In the genomic region with DNA sequence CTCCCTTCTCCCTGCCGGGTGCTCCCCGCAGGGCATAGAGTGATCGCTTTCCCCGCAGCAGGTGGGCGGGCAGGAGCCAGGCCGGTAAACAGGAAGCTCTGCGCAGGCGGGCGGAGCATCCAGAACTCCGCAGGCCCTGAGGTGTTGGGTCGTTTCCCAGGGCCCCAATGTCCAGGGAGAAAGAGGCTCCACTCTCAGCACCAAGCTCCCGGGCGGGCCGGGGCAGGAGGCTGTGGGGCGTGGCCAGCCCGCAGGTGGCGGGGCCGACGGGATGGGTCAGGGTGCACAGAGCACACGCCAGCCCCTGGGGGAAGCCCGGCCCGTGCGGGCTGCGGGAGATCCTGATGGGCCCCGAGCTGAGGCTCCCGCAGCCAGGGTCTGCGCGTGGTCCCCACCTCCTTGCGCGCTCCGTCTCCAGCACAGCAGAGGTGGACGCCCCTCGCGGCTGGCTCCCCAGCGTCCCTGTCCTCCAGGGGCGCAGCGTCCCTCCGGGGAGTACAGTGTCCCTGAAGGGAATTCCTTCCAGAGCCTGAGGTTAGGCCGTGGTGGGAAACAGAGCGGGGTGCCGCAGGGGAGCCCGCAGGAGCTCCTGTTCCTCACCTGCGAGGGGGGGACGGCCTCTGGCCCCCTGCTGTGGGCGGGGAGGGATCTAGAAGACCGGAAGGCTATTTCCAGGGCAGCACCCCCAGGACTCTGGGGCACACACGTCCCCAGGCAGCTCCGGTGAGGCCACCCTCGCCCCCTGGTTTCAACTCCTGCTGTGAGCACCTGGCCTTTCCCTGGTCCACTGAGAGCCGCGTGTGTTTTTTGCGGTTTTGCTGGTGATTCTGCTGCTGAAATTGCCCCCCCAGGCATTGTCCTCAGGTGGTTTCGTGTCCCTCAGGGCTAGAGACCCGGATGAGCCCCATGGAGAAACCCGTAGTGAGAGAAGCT, we compare ENCODE assay signal across 8 cellular contexts. TPM values are rescaled to one million over a fixed set of nuclear protein-coding genes. Genes with fewer than 3 reads are reported as not detected.
DNase-seq lines count a peak whose midpoint lies in the region; ATAC-seq, FAIRE-seq and TF ChIP-seq lines count a peak whose summit lies in the region.

No MANE protein-coding gene starts in this region.

- TF ChIP-seq POLR2A in transverse colon (IDR thresholded peaks at IDR 0.05), result no peak

- H3K4me1 ChIP-seq in heart right ventricle (peaks cover 3 to 51% (median 24%) of the 10 kb centered on the region in 9 donors), transverse colon (peaks cover 14 to 32% (median 25%) of the 10 kb centered on the region in 4 donors)

- intact Hi-C loops in heart right ventricle (cut with DNase I), result no loop called here
- intact Hi-C loops in Right ventricle myocardium inferior (cut with DNase I), result no loop called here
- intact Hi-C loops in transverse colon (cut with DNase I; ENCODE audit: low total_unique reads), result no loop called here

- peaks cover 0 to 21% (median 6%) of the 10 kb centered on the region in 9 donors for H3K36me3 ChIP-seq in heart right ventricle
- H3K36me3 ChIP-seq in transverse colon, result no peaks in the 10 kb centered on the region

- DNase-seq in heart right ventricle, result no peak
- DNase-seq in Right ventricle myocardium inferior (ENCODE audit: missing footprints), result no peak
- DNase-seq in activated naive CD4-positive, alpha-beta T cell treated with anti-CD3 and anti-CD28 coated beads, Interleukin-2, amount 10 ng/mL, durations not matched to agents 7 days and 5 days, result peak; percentile 71
- no peak for DNase-seq in left lobe of liver (ENCODE audit: low spot score)
- DNase-seq in transverse colon, result peak; percentile 54
- no peak for DNase-seq in NCI-H187 (lab: John Stamatoyannopoulos, UW)
- no peak for DNase-seq in Ammon's horn (ENCODE audit: low spot score)
- no peak for DNase-seq in urothelium cell line (ENCODE audit: low spot score)

- H3K36me3 Mint-ChIP-seq in activated naive CD4-positive, alpha-beta T cell treated with anti-CD3 and anti-CD28 coated beads, Interleukin-2, amount 10 ng/mL, durations not matched to agents 7 days and 5 days, result peaks cover 19% of the 10 kb centered on the region

- H3K27ac Mint-ChIP-seq in activated naive CD4-positive, alpha-beta T cell treated with anti-CD3 and anti-CD28 coated beads, Interleukin-2, amount 10 ng/mL, durations not matched to agents 7 days and 5 days, result peak overlapping the region; percentile 84

- peak overlapping the region in 8 of 10 donors; percentile 22 to 58 (median 42) for H3K27ac ChIP-seq in heart right ventricle
- H3K27ac ChIP-seq in transverse colon, result peak overlapping the region; percentile 42 to 61 (median 51)

- no peak for TF ChIP-seq CTCF in heart right ventricle (IDR thresholded peaks at IDR 0.05)
- TF ChIP-seq CTCF in transverse colon (IDR thresholded peaks at IDR 0.05), result no peak

- H3K4me3 Mint-ChIP-seq in activated naive CD4-positive, alpha-beta T cell treated with anti-CD3 and anti-CD28 coated beads, Interleukin-2, amount 10 ng/mL, durations not matched to agents 7 days and 5 days, result peak overlapping the region; percentile 69

- peaks cover 16% of the 10 kb centered on the region for H3K9me3 Mint-ChIP-seq in activated naive CD4-positive, alpha-beta T cell treated with anti-CD3 and anti-CD28 coated beads, Interleukin-2, amount 10 ng/mL, durations not matched to agents 7 days and 5 days

- H3K4me1 Mint-ChIP-seq in activated naive CD4-positive, alpha-beta T cell treated with anti-CD3 and anti-CD28 coated beads, Interleukin-2, amount 10 ng/mL, durations not matched to agents 7 days and 5 days, result peaks cover 45% of the 10 kb centered on the region

- H3K4me3 ChIP-seq in heart right ventricle, result peak overlapping the region in 5 of 10 donors; percentile 8 to 35 (median 24)
- peak overlapping the region in 3 of 4 donors; percentile 18 to 40 (median 25) for H3K4me3 ChIP-seq in transverse colon

- H3K27me3 ChIP-seq in heart right ventricle (no peaks in the 10 kb centered on the region), transverse colon (no peaks in the 10 kb centered on the region)

- FAIRE-seq in urothelium cell line (lab: Jason Lieb, UNC), result no peak

- CTCF ChIA-PET in activated naive CD4-positive, alpha-beta T cell treated with anti-CD3 and anti-CD28 coated beads, Interleukin-2, amount 10 ng/mL, durations not matched to agents 7 days and 5 days (lab: Charles Lee), result no interaction called here

- 48 to 55% methylated on average over 53 to 55 of the region's 55 CpGs for WGBS in heart right ventricle, 2 donors
- WGBS in transverse colon (ENCODE audit: low coverage in 1 of 2), 2 donors, result 51% methylated on average over 20 of the region's 55 CpGs; no CpG with 5 or more reads in 1 of the 2 donors

- TF ChIP-seq EP300 in transverse colon (IDR thresholded peaks at IDR 0.05; ENCODE audit: low read depth), result no peak

- ATAC-seq in heart right ventricle (peak in 3 of 8 donors; percentile 6 to 23 (median 9)), Right ventricle myocardium inferior (no peak), left lobe of liver (peak; percentile 77)

- H3K27me3 Mint-ChIP-seq in activated naive CD4-positive, alpha-beta T cell treated with anti-CD3 and anti-CD28 coated beads, Interleukin-2, amount 10 ng/mL, durations not matched to agents 7 days and 5 days, result peaks cover 4% of the 10 kb centered on the region

- in situ Hi-C loops in transverse colon (cut with MboI; ENCODE audit: low pct_ligation_motif_present in 1 of 4, low pct_unique_long_range_greater_than_20kb in 1 of 4, low sequenced_read_pairs in 3 of 4), result no loop called here

- H3K9me3 ChIP-seq in heart right ventricle (peaks cover 0 to 24% (median 5%) of the 10 kb centered on the region in 11 donors), transverse colon (no peaks in the 10 kb centered on the region)

RNA-seq across cellular contexts. Expression of gene PIP5K1C, which starts 12.2 kb away (rescaled TPM):
- 10 to 100 TPM; 28.2 to 46.6 (median 36.3) TPM for total RNA-seq in heart right ventricle
- polyA plus RNA-seq in heart right ventricle, result 10 to 100 TPM; 18.3 to 18.9 TPM
- 34.7 TPM for total RNA-seq in Right ventricle myocardium inferior
- 7.5 TPM for total RNA-seq in left lobe of liver
- total RNA-seq in transverse colon, result 10 to 100 TPM; 25.4 to 91.1 (median 36.4) TPM

RNA-seq across cellular contexts. Expression of gene TJP3, which starts 20.1 kb away (rescaled TPM):
- under 1 TPM in 3 of 10 donors, not detected in 7; 0.15 to 0.49 (median 0.34) TPM for total RNA-seq in heart right ventricle
- under 1 TPM in 1 of 2 donors, not detected in 1; 0.06 TPM for polyA plus RNA-seq in heart right ventricle
- 0.62 TPM for total RNA-seq in Right ventricle myocardium inferior
- 28.8 TPM for total RNA-seq in left lobe of liver
- 100 to 1,000 TPM; 234 to 894 (median 282) TPM for total RNA-seq in transverse colon

Comparison
In these comparisons a context has a peak if more than half of its experiments do, and no peak if none do; other contexts are left out.
1. DNase-seq: peak in activated naive CD4-positive, alpha-beta T cell treated with anti-CD3 and anti-CD28 coated beads, Interleukin-2, amount 10 ng/mL, durations not matched to agents 7 days and 5 days (single experiment) and transverse colon (single experiment); none in heart right ventricle (0 of 2), Right ventricle myocardium inferior (single experiment), left lobe of liver (single experiment), NCI-H187 (0 of 2), Ammon's horn (single experiment) and urothelium cell line (single experiment).
2. RNA of gene TJP3, which starts 20.1 kb away (total RNA-seq): 234 to 894 TPM in transverse colon and 28.8 TPM in left lobe of liver (single experiment); 0.62 TPM in Right ventricle myocardium inferior (single experiment) and 0.15 to 0.49 TPM in heart right ventricle; every median in the first group is over 10 times any median in the second.